In the genomic region with DNA sequence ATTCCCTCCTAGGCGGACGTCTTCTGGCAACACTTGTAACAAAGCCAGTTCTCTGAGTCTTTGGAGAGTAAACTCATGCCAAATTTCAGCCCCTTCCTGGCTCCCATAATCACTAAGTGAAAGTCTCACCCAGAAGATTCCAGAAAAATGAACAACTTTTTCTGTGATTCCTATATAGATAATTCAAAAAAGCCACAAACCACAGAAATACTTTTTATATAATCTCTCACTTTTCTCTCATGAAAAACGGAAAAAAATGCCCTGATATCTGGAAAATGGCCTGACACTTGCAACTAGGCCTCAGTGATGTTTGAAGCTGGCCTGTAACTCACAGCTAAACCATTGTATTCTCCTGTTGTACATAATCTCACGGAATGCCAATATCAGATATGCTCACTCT, we compare ENCODE assay signal across 11 cellular contexts.
"Had no signal": no experiment of that assay in that cellular context is flagged by ENCODE, and none has a peak within 500 bp of the region (broad histone marks: within the 10 kb centered on the region; RNA-seq: fewer than 3 reads in every experiment).

No MANE protein-coding gene starts in this region.

- H3K9ac ChIP-seq: KMS-11 had no signal

- DNase-seq: H9, HCEC 1CT, HFFc6, KBM-7 had no signal

- H3K36me3 Mint-ChIP-seq: IgD-negative memory B cell had no signal

- H3K4me3 Mint-ChIP-seq: GM23338, H9, HFFc6, IgD-negative memory B cell had no signal

- H2AFZ ChIP-seq: GM23338 had no signal

- H3K4me1 Mint-ChIP-seq: GM23338, H9, IgD-negative memory B cell had no signal

- H3K9me3 Mint-ChIP-seq: GM23338 had no signal

- H3K4me3 ChIP-seq: GM23338 had no signal

- ATAC-seq: GM23338, HepG2 had no signal

- H3K27ac Mint-ChIP-seq: GM23338, HFFc6, IgD-negative memory B cell had no signal

- H3K4me2 ChIP-seq: GM23338, KMS-11 had no signal

- H3K27me3 Mint-ChIP-seq: IgD-negative memory B cell had no signal

- H3K27ac ChIP-seq: HL-60, KMS-11 had no signal

- FAIRE-seq: H1, H54, HepG2 had no signal
